Comparison of ENCODE assay signal across 20 cellular contexts in the genomic region with DNA sequence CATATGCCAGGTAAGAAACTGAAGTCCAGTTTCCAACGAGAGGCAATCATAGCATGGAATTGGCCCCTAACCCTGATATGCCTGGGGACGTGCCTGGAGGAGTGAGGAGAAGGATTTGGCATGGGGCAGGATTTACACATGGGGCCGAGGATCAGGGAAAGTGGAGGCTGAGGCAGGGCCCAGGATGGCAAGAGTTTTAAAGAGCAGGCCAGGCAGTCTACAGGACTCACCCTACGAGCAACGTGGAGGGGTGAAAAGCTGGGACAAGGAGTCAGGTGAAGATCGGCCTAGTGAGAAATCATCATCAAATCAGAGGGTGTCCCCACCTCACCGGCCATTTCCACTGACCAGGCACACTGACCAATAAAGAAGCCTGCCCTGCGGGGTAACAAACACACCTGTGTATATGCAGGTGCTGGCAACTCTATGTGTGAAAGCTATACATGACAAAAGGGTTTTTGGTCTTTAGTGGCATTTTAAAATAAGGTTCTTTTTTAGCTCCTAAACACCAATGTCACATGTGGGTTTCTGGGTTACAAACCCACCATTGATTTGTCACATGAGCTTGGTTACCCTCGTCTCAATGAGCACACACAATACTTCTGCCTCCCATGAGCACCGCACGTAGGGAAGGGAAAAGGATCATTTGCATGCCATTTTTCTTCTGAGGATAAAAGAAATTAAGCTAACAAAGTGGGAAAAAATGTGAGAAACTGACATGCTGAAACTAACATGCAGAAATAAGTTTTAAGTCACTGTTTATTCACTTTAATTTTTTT.
"Had no signal": no experiment of that assay in that cellular context is flagged by ENCODE, and none has a peak within 500 bp of the region (broad histone marks: within the 10 kb centered on the region; RNA-seq: fewer than 3 reads in every experiment).

No MANE protein-coding gene starts in this region.

- H3K4me3 Mint-ChIP-seq: activated B cell treated with CpG ODN at 0.5 μM for 24 hours; activated CD4-positive, alpha-beta T cell treated with anti-CD3 and anti-CD28 coated beads, Interleukin-2, amount 10 ng/mL, durations not matched to agents 7 days and 5 days; activated naive CD8-positive, alpha-beta T cell treated with anti-CD3 and anti-CD28 coated beads, Interleukin-2, amount 10 ng/mL, durations not matched to agents 7 days and 5 days; central memory CD8-positive, alpha-beta T cell; nephron; type B pancreatic cell had no signal

- H3K27ac Mint-ChIP-seq: activated B cell treated with CpG ODN at 0.5 μM for 24 hours; activated CD4-positive, alpha-beta T cell treated with anti-CD3 and anti-CD28 coated beads, Interleukin-2, amount 10 ng/mL, durations not matched to agents 7 days and 5 days; activated naive CD8-positive, alpha-beta T cell treated with anti-CD3 and anti-CD28 coated beads, Interleukin-2, amount 10 ng/mL, durations not matched to agents 7 days and 5 days; nephron; progenitor cell of endocrine pancreas; T-helper 17 cell; type B pancreatic cell had no signal

- ATAC-seq: right cardiac atrium, T-helper 17 cell had no signal

- H3K27me3 ChIP-seq: brain microvascular endothelial cell had no signal

- H3K9me3 Mint-ChIP-seq: activated B cell treated with CpG ODN at 0.5 μM for 24 hours; activated CD4-positive, alpha-beta T cell treated with anti-CD3 and anti-CD28 coated beads, Interleukin-2, amount 10 ng/mL, durations not matched to agents 7 days and 5 days; activated naive CD8-positive, alpha-beta T cell treated with anti-CD3 and anti-CD28 coated beads, Interleukin-2, amount 10 ng/mL, durations not matched to agents 7 days and 5 days; central memory CD8-positive, alpha-beta T cell; nephron; type B pancreatic cell had no signal

- H3K27ac ChIP-seq: brain microvascular endothelial cell, coronary artery had no signal

- DNase-seq: activated B cell treated with CpG ODN at 0.5 μM for 24 hours; activated CD4-positive, alpha-beta T cell treated with anti-CD3 and anti-CD28 coated beads, Interleukin-2, amount 10 ng/mL, durations not matched to agents 7 days and 5 days; activated naive CD8-positive, alpha-beta T cell treated with anti-CD3 and anti-CD28 coated beads, Interleukin-2, amount 10 ng/mL, durations not matched to agents 7 days and 5 days; brain microvascular endothelial cell; effector CD8-positive, alpha-beta T cell; foreskin fibroblast; mesendoderm; occipital lobe; SIG-M5; small intestine; stimulated activated CD4-positive, alpha-beta T cell treated with anti-CD3 and anti-CD28 coated beads, Interleukin-4, amount 100 ng/mL, for 24 hours; stimulated activated naive CD4-positive, alpha-beta T cell treated with Interleukin-2 at 50 U/mL for 16 hours; substantia nigra; T-helper 17 cell had no signal

- H3K27me3 Mint-ChIP-seq: activated B cell treated with CpG ODN at 0.5 μM for 24 hours; activated CD4-positive, alpha-beta T cell treated with anti-CD3 and anti-CD28 coated beads, Interleukin-2, amount 10 ng/mL, durations not matched to agents 7 days and 5 days; activated naive CD8-positive, alpha-beta T cell treated with anti-CD3 and anti-CD28 coated beads, Interleukin-2, amount 10 ng/mL, durations not matched to agents 7 days and 5 days; central memory CD8-positive, alpha-beta T cell; T-helper 17 cell had no signal

- H3K36me3 Mint-ChIP-seq: type B pancreatic cell had no signal
